Comparison of ENCODE assay signal across 8 cellular contexts in genomic region chr12:7933255-7933726, GRCh38. TPM values are rescaled to one million over a fixed set of nuclear protein-coding genes. Genes with fewer than 3 reads are reported as not detected.
DNase-seq lines count a peak whose midpoint lies in the region; ATAC-seq and TF ChIP-seq lines count a peak whose summit lies in the region.

No MANE protein-coding gene starts in this region.

- DNase-seq in GM19240 (ENCODE audit: insufficient read length, low spot score) (peak; percentile 71), NCI-H82 (lab: John Stamatoyannopoulos, UW) (peak; percentile 93), epidermal melanocyte (ENCODE audit: insufficient read length, low spot score) (peak; percentile 87), midbrain (lab: John Stamatoyannopoulos, UW) (peak; percentile 66)
- DNase-seq in activated CD8-positive, alpha-beta T cell treated with anti-CD3 and anti-CD28 coated beads, Interleukin-2, amount 10 ng/mL, durations not matched to agents 7 days and 5 days, result peak; percentile 88
- peak; percentile 48 for DNase-seq in stimulated activated CD8-positive, alpha-beta memory T cell treated with anti-CD3 and anti-CD28 coated beads, Interleukin-15, amount 100 ng/mL, for 24 hours (ENCODE audit: low read depth)

- CTCF ChIA-PET in activated CD8-positive, alpha-beta T cell treated with anti-CD3 and anti-CD28 coated beads, Interleukin-2, amount 10 ng/mL, durations not matched to agents 7 days and 5 days (lab: Charles Lee), result interaction anchor here (0.6 to 10.7 kb wide), 33 partner anchors 8 to 262 kb away, joined by 3 to 285 read pairs (median 4); no protein-coding TSS in a partner anchor

- peak; percentile 73 for ATAC-seq in HG03442 (IDR thresholded peaks at IDR 0.05; ENCODE audit: unreplicated experiment)
- ATAC-seq in activated CD8-positive, alpha-beta T cell treated with anti-CD3 and anti-CD28 coated beads, Interleukin-2, amount 10 ng/mL, durations not matched to agents 7 days and 5 days, result peak; percentile 77

- H3K4me1 Mint-ChIP-seq in activated CD8-positive, alpha-beta T cell treated with anti-CD3 and anti-CD28 coated beads, Interleukin-2, amount 10 ng/mL, durations not matched to agents 7 days and 5 days (ENCODE audit: low read depth), result peaks cover 30% of the 10 kb centered on the region

- H3K27me3 Mint-ChIP-seq in activated CD8-positive, alpha-beta T cell treated with anti-CD3 and anti-CD28 coated beads, Interleukin-2, amount 10 ng/mL, durations not matched to agents 7 days and 5 days (ENCODE audit: low read depth), result no peaks in the 10 kb centered on the region

- H3K9me3 Mint-ChIP-seq in activated CD8-positive, alpha-beta T cell treated with anti-CD3 and anti-CD28 coated beads, Interleukin-2, amount 10 ng/mL, durations not matched to agents 7 days and 5 days (ENCODE audit: insufficient read depth), result no peaks in the 10 kb centered on the region

- no peak overlapping the region for H3K4me3 Mint-ChIP-seq in activated CD8-positive, alpha-beta T cell treated with anti-CD3 and anti-CD28 coated beads, Interleukin-2, amount 10 ng/mL, durations not matched to agents 7 days and 5 days

- TF ChIP-seq CTCF in C4-2B (conservative IDR thresholded peaks at IDR 0.05), result peak; percentile 69

- H3K27ac Mint-ChIP-seq in activated CD8-positive, alpha-beta T cell treated with anti-CD3 and anti-CD28 coated beads, Interleukin-2, amount 10 ng/mL, durations not matched to agents 7 days and 5 days, result no peak overlapping the region

- no peak overlapping the region; the same call in 1 of the 2 replicates for H3K27ac ChIP-seq in C4-2B

- H3K36me3 Mint-ChIP-seq in activated CD8-positive, alpha-beta T cell treated with anti-CD3 and anti-CD28 coated beads, Interleukin-2, amount 10 ng/mL, durations not matched to agents 7 days and 5 days (ENCODE audit: low read depth), result peaks cover 34% of the 10 kb centered on the region

- POLR2A ChIA-PET in activated CD8-positive, alpha-beta T cell treated with anti-CD3 and anti-CD28 coated beads, Interleukin-2, amount 10 ng/mL, durations not matched to agents 7 days and 5 days (lab: Charles Lee), result interaction anchor here (1.1 to 7.6 kb wide), 11 partner anchors 10 to 105 kb away, joined by 3 to 247 read pairs (median 5); no protein-coding TSS in a partner anchor

RNA-seq across cellular contexts. Expression of gene SLC2A3, which starts 2.7 kb away (rescaled TPM):
- 100 to 1,000 TPM; 255 to 266 TPM for total RNA-seq in activated CD8-positive, alpha-beta T cell treated with anti-CD3 and anti-CD28 coated beads, Interleukin-2, amount 10 ng/mL, durations not matched to agents 7 days and 5 days
